Comparison of ENCODE assay signal across 1 cellular context in genomic region chr1:163321311-163322305, GRCh38.
TF ChIP-seq lines count a peak whose summit lies in the region.

Gene NUF2 (plus strand): TSS chr1:163321954. CDS start chr1:163326052, 4,098 bp downstream.

TF ChIP-seq in HepG2, 621 proteins besides CTCF, POLR2A, EP300 and RAD21 (continued from another document and continues in another):
- TF ChIP-seq, protein P1, sequence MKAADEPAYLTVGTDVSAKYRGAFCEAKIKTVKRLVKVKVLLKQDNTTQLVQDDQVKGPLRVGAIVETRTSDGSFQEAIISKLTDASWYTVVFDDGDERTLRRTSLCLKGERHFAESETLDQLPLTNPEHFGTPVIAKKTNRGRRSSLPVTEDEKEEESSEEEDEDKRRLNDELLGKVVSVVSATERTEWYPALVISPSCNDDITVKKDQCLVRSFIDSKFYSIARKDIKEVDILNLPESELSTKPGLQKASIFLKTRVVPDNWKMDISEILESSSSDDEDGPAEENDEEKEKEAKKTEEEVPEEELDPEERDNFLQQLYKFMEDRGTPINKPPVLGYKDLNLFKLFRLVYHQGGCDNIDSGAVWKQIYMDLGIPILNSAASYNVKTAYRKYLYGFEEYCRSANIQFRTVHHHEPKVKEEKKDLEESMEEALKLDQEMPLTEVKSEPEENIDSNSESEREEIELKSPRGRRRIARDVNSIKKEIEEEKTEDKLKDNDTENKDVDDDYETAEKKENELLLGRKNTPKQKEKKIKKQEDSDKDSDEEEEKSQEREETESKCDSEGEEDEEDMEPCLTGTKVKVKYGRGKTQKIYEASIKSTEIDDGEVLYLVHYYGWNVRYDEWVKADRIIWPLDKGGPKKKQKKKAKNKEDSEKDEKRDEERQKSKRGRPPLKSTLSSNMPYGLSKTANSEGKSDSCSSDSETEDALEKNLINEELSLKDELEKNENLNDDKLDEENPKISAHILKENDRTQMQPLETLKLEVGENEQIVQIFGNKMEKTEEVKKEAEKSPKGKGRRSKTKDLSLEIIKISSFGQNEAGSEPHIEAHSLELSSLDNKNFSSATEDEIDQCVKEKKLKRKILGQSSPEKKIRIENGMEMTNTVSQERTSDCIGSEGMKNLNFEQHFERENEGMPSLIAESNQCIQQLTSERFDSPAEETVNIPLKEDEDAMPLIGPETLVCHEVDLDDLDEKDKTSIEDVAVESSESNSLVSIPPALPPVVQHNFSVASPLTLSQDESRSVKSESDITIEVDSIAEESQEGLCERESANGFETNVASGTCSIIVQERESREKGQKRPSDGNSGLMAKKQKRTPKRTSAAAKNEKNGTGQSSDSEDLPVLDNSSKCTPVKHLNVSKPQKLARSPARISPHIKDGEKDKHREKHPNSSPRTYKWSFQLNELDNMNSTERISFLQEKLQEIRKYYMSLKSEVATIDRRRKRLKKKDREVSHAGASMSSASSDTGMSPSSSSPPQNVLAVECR (CRISPR knock-in tag; IDR thresholded peaks at IDR 0.05; ENCODE audit: borderline replicate concordance), result peak; percentile 100
- TF ChIP-seq SIN3B (IDR thresholded peaks at IDR 0.05; ENCODE audit: low read length), result peak; percentile 98
- no peak for TF ChIP-seq TRIM24 (CRISPR knock-in tag; IDR thresholded peaks at IDR 0.05)
- no peak for TF ChIP-seq CENPX (CRISPR knock-in tag; IDR thresholded peaks at IDR 0.05)
- peak; percentile 86 for TF ChIP-seq ZFY (CRISPR knock-in tag; IDR thresholded peaks at IDR 0.05)
- TF ChIP-seq TEAD3 (CRISPR knock-in tag; optimal IDR thresholded peaks at IDR 0.05; ENCODE audit: borderline replicate concordance), result peak; percentile 94
- TF ChIP-seq PAF1 (CRISPR knock-in tag; IDR thresholded peaks at IDR 0.05), result no peak
- TF ChIP-seq ZBTB7A (CRISPR knock-in tag; IDR thresholded peaks at IDR 0.05), result peak; percentile 63; the same call in 1 of the 2 replicates
- TF ChIP-seq SP5 (CRISPR knock-in tag; IDR thresholded peaks at IDR 0.05; ENCODE audit: borderline replicate concordance, low read depth), result peak; percentile 90
- TF ChIP-seq, protein P2, sequence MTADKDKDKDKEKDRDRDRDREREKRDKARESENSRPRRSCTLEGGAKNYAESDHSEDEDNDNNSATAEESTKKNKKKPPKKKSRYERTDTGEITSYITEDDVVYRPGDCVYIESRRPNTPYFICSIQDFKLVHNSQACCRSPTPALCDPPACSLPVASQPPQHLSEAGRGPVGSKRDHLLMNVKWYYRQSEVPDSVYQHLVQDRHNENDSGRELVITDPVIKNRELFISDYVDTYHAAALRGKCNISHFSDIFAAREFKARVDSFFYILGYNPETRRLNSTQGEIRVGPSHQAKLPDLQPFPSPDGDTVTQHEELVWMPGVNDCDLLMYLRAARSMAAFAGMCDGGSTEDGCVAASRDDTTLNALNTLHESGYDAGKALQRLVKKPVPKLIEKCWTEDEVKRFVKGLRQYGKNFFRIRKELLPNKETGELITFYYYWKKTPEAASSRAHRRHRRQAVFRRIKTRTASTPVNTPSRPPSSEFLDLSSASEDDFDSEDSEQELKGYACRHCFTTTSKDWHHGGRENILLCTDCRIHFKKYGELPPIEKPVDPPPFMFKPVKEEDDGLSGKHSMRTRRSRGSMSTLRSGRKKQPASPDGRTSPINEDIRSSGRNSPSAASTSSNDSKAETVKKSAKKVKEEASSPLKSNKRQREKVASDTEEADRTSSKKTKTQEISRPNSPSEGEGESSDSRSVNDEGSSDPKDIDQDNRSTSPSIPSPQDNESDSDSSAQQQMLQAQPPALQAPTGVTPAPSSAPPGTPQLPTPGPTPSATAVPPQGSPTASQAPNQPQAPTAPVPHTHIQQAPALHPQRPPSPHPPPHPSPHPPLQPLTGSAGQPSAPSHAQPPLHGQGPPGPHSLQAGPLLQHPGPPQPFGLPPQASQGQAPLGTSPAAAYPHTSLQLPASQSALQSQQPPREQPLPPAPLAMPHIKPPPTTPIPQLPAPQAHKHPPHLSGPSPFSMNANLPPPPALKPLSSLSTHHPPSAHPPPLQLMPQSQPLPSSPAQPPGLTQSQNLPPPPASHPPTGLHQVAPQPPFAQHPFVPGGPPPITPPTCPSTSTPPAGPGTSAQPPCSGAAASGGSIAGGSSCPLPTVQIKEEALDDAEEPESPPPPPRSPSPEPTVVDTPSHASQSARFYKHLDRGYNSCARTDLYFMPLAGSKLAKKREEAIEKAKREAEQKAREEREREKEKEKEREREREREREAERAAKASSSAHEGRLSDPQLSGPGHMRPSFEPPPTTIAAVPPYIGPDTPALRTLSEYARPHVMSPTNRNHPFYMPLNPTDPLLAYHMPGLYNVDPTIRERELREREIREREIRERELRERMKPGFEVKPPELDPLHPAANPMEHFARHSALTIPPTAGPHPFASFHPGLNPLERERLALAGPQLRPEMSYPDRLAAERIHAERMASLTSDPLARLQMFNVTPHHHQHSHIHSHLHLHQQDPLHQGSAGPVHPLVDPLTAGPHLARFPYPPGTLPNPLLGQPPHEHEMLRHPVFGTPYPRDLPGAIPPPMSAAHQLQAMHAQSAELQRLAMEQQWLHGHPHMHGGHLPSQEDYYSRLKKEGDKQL (CRISPR knock-in tag; IDR thresholded peaks at IDR 0.05; ENCODE audit: low read depth), result peak; percentile 80
- TF ChIP-seq ELF1 (CRISPR knock-in tag; IDR thresholded peaks at IDR 0.05), result peak; percentile 94
- TF ChIP-seq NRL (CRISPR knock-in tag; IDR thresholded peaks at IDR 0.05; ENCODE audit: borderline replicate concordance), result peak; percentile 97
- peak; percentile 79 for TF ChIP-seq ZMYM3 (CRISPR knock-in tag; IDR thresholded peaks at IDR 0.05)
- TF ChIP-seq, protein P3, sequence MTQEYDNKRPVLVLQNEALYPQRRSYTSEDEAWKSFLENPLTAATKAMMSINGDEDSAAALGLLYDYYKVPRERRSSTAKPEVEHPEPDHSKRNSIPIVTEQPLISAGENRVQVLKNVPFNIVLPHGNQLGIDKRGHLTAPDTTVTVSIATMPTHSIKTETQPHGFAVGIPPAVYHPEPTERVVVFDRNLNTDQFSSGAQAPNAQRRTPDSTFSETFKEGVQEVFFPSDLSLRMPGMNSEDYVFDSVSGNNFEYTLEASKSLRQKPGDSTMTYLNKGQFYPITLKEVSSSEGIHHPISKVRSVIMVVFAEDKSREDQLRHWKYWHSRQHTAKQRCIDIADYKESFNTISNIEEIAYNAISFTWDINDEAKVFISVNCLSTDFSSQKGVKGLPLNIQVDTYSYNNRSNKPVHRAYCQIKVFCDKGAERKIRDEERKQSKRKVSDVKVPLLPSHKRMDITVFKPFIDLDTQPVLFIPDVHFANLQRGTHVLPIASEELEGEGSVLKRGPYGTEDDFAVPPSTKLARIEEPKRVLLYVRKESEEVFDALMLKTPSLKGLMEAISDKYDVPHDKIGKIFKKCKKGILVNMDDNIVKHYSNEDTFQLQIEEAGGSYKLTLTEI (CRISPR knock-in tag; conservative IDR thresholded peaks at IDR 0.05), result no peak; the same call in 1 of the 2 replicates
- TF ChIP-seq, protein P4, sequence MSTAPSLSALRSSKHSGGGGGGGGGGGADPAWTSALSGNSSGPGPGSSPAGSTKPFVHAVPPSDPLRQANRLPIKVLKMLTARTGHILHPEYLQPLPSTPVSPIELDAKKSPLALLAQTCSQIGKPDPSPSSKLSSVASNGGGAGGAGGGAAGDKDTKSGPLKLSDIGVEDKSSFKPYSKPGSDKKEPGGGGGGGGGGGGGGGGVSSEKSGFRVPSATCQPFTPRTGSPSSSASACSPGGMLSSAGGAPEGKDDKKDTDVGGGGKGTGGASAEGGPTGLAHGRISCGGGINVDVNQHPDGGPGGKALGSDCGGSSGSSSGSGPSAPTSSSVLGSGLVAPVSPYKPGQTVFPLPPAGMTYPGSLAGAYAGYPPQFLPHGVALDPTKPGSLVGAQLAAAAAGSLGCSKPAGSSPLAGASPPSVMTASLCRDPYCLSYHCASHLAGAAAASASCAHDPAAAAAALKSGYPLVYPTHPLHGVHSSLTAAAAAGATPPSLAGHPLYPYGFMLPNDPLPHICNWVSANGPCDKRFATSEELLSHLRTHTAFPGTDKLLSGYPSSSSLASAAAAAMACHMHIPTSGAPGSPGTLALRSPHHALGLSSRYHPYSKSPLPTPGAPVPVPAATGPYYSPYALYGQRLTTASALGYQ (CRISPR knock-in tag; IDR thresholded peaks at IDR 0.05), result peak; percentile 88
- TF ChIP-seq RFX3 (CRISPR knock-in tag; IDR thresholded peaks at IDR 0.05), result peak; percentile 39
- TF ChIP-seq ZNF749 (CRISPR knock-in tag; IDR thresholded peaks at IDR 0.05; ENCODE audit: borderline replicate concordance), result peak; percentile 96; the same call in 1 of the 2 replicates
- no peak for TF ChIP-seq DPF2 (CRISPR knock-in tag; IDR thresholded peaks at IDR 0.05; ENCODE audit: borderline replicate concordance, low read depth)
- TF ChIP-seq TBX2 (CRISPR knock-in tag; IDR thresholded peaks at IDR 0.05; ENCODE audit: borderline replicate concordance), result peak; percentile 97
- TF ChIP-seq SOX13 (IDR thresholded peaks at IDR 0.05), result peak; percentile 37; the same call in 1 of the 2 replicates
- TF ChIP-seq SOX13 (CRISPR knock-in tag; conservative IDR thresholded peaks at IDR 0.05 in 1 of 2, IDR thresholded peaks at IDR 0.05 in 1 of 2), result peak in 1 of 2 experiments; percentile 73; a peak in 2 of 4 replicates
- no peak for TF ChIP-seq ZNF558 (CRISPR knock-in tag; IDR thresholded peaks at IDR 0.05; ENCODE audit: borderline replicate concordance)
- peak; percentile 99 for TF ChIP-seq MIER3 (CRISPR knock-in tag; IDR thresholded peaks at IDR 0.05; ENCODE audit: borderline replicate concordance)
- TF ChIP-seq, protein P5, sequence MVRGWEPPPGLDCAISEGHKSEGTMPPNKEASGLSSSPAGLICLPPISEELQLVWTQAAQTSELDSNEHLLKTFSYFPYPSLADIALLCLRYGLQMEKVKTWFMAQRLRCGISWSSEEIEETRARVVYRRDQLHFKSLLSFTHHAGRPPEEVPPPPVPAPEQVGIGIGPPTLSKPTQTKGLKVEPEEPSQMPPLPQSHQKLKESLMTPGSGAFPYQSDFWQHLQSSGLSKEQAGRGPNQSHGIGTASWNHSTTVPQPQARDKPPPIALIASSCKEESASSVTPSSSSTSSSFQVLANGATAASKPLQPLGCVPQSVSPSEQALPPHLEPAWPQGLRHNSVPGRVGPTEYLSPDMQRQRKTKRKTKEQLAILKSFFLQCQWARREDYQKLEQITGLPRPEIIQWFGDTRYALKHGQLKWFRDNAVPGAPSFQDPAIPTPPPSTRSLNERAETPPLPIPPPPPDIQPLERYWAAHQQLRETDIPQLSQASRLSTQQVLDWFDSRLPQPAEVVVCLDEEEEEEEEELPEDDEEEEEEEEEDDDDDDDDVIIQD (CRISPR knock-in tag; IDR thresholded peaks at IDR 0.05; ENCODE audit: low read depth), result peak; percentile 94
- TF ChIP-seq CBFB (CRISPR knock-in tag; IDR thresholded peaks at IDR 0.05), result peak; percentile 99
- TF ChIP-seq NFIC (IDR thresholded peaks at IDR 0.05; ENCODE audit: low read length), result 0 out of 2 replicates have a peak, but pooled peaks have one; percentile 6
- peak; percentile 72 for TF ChIP-seq RARA (CRISPR knock-in tag; IDR thresholded peaks at IDR 0.05)
- no peak for TF ChIP-seq ZNF251 (CRISPR knock-in tag; IDR thresholded peaks at IDR 0.05)
- TF ChIP-seq FIP1L1 (IDR thresholded peaks at IDR 0.05; ENCODE audit: borderline replicate concordance, insufficient read depth, low read depth, low read length), result no peak; the same call in 1 of the 2 replicates
- TF ChIP-seq THYN1 (CRISPR knock-in tag; IDR thresholded peaks at IDR 0.05; ENCODE audit: borderline replicate concordance, low read depth), result 0 out of 2 replicates have a peak, but pooled peaks have one; percentile 86
- TF ChIP-seq FOXK2 (IDR thresholded peaks at IDR 0.05), result peak; percentile 62; the same call in 1 of the 2 replicates
- TF ChIP-seq KLF11 (CRISPR knock-in tag; IDR thresholded peaks at IDR 0.05), result peak; percentile 99
- TF ChIP-seq POGZ (CRISPR knock-in tag; IDR thresholded peaks at IDR 0.05), result peak; percentile 100
- TF ChIP-seq ZNF432 (CRISPR knock-in tag; IDR thresholded peaks at IDR 0.05; ENCODE audit: borderline replicate concordance), result 0 out of 2 replicates have a peak, but pooled peaks have one; percentile 24
- TF ChIP-seq ZNF142 (CRISPR knock-in tag; IDR thresholded peaks at IDR 0.05), result peak; percentile 92
- TF ChIP-seq KMT2A (CRISPR knock-in tag; IDR thresholded peaks at IDR 0.05), result peak; percentile 99
- TF ChIP-seq, protein P6, sequence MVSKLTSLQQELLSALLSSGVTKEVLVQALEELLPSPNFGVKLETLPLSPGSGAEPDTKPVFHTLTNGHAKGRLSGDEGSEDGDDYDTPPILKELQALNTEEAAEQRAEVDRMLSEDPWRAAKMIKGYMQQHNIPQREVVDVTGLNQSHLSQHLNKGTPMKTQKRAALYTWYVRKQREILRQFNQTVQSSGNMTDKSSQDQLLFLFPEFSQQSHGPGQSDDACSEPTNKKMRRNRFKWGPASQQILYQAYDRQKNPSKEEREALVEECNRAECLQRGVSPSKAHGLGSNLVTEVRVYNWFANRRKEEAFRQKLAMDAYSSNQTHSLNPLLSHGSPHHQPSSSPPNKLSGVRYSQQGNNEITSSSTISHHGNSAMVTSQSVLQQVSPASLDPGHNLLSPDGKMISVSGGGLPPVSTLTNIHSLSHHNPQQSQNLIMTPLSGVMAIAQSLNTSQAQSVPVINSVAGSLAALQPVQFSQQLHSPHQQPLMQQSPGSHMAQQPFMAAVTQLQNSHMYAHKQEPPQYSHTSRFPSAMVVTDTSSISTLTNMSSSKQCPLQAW (CRISPR knock-in tag; IDR thresholded peaks at IDR 0.05), result peak; percentile 99
